In the genomic region with DNA sequence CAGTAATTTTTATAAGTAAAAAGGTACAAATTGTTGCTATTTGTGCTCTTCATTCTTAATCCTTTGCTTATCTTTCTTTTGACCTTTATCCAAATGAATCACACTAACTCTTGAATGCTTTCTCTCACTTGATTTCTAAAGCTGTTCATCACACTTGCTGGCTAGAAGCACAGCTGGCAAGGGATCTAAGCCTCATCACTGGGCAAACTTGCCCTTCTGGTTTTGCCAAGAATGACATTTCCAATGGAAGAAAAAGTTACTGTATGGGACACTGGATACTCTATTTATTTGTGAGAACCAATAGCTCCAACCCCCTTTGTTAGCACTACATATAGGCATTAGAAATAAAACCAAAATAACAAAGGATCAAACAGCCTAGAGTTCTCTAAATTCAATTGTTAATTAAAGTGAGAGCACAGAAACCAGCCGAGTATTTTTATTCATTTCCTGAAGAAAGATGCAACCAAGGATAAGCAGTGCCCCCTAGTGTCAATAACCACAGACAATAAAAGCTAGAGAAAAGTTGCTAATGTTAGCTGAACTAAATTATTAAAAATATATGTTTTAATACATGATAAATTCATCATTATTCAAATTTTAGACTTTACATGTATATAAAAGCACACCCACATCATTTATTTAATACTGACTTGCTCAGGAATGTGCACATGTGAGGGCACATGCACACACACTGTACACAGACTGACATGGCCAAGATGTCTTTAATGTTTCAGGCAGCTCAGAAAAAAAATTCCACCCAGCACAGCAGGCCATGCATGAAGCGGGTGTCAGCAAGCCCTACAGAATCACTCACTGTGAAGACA, we compare ENCODE assay signal across 1 cellular context.
A peak's percentile ranks its signal among the peaks of the same experiment; 100 is the strongest.
TF ChIP-seq lines count a peak whose summit lies in the region.

No MANE protein-coding gene starts in this region.

TF ChIP-seq in HCT116, 20 proteins besides CTCF, POLR2A, EP300 and RAD21 (continued from another document):
- TF ChIP-seq, protein P1, sequence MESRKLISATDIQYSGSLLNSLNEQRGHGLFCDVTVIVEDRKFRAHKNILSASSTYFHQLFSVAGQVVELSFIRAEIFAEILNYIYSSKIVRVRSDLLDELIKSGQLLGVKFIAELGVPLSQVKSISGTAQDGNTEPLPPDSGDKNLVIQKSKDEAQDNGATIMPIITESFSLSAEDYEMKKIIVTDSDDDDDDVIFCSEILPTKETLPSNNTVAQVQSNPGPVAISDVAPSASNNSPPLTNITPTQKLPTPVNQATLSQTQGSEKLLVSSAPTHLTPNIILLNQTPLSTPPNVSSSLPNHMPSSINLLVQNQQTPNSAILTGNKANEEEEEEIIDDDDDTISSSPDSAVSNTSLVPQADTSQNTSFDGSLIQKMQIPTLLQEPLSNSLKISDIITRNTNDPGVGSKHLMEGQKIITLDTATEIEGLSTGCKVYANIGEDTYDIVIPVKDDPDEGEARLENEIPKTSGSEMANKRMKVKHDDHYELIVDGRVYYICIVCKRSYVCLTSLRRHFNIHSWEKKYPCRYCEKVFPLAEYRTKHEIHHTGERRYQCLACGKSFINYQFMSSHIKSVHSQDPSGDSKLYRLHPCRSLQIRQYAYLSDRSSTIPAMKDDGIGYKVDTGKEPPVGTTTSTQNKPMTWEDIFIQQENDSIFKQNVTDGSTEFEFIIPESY (IDR thresholded peaks at IDR 0.05; ENCODE audit: extremely low read depth, insufficient replicate concordance, low read length): no peak
- TF ChIP-seq SIN3A (IDR thresholded peaks at IDR 0.05; ENCODE audit: low read depth) (peak; percentile 67; the same call in 1 of the 2 replicates), TCF7L2 (IDR thresholded peaks at IDR 0.05; ENCODE audit: borderline replicate concordance, extremely low read depth, insufficient read depth, insufficient read length) (no peak)
- TF ChIP-seq, protein P2, sequence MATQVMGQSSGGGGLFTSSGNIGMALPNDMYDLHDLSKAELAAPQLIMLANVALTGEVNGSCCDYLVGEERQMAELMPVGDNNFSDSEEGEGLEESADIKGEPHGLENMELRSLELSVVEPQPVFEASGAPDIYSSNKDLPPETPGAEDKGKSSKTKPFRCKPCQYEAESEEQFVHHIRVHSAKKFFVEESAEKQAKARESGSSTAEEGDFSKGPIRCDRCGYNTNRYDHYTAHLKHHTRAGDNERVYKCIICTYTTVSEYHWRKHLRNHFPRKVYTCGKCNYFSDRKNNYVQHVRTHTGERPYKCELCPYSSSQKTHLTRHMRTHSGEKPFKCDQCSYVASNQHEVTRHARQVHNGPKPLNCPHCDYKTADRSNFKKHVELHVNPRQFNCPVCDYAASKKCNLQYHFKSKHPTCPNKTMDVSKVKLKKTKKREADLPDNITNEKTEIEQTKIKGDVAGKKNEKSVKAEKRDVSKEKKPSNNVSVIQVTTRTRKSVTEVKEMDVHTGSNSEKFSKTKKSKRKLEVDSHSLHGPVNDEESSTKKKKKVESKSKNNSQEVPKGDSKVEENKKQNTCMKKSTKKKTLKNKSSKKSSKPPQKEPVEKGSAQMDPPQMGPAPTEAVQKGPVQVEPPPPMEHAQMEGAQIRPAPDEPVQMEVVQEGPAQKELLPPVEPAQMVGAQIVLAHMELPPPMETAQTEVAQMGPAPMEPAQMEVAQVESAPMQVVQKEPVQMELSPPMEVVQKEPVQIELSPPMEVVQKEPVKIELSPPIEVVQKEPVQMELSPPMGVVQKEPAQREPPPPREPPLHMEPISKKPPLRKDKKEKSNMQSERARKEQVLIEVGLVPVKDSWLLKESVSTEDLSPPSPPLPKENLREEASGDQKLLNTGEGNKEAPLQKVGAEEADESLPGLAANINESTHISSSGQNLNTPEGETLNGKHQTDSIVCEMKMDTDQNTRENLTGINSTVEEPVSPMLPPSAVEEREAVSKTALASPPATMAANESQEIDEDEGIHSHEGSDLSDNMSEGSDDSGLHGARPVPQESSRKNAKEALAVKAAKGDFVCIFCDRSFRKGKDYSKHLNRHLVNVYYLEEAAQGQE (IDR thresholded peaks at IDR 0.05; ENCODE audit: low read depth): no peak
- TF ChIP-seq, protein P3, sequence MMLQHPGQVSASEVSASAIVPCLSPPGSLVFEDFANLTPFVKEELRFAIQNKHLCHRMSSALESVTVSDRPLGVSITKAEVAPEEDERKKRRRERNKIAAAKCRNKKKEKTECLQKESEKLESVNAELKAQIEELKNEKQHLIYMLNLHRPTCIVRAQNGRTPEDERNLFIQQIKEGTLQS (IDR thresholded peaks at IDR 0.05): no peak
